Comparison of ENCODE assay signal across 1 cellular context in genomic region chr2:202033317-202034248, GRCh38.
TF ChIP-seq lines count a peak whose summit lies in the region.

Gene FZD7, plus strand, starts transcription at chr2:202033855. Its CDS starts 793 bp downstream, at chr2:202034648.

TF ChIP-seq in GM12878, 131 proteins besides CTCF, POLR2A, EP300 and RAD21 (continued from another document):
- no peak for TF ChIP-seq TCF3 (IDR thresholded peaks at IDR 0.05; ENCODE audit: borderline replicate concordance, insufficient read depth, low read depth, low read length)
- no peak for TF ChIP-seq NRF1 (conservative IDR thresholded peaks at IDR 0.05; ENCODE audit: low read depth, low read length)
- TF ChIP-seq CREB1 (IDR thresholded peaks at IDR 0.05; ENCODE audit: low read depth): 0 out of 2 replicates have a peak, but pooled peaks have one; percentile 30
- peak; percentile 47; the same call in 1 of the 2 replicates for TF ChIP-seq BACH1 (IDR thresholded peaks at IDR 0.05; ENCODE audit: borderline replicate concordance)
- no peak for TF ChIP-seq CEBPB (IDR thresholded peaks at IDR 0.05; ENCODE audit: borderline replicate concordance in 1 of 2, low read depth in 2 of 2, low read length in 2 of 2)
- TF ChIP-seq SMARCA5 (IDR thresholded peaks at IDR 0.05): peak; percentile 53
- TF ChIP-seq, protein P1, sequence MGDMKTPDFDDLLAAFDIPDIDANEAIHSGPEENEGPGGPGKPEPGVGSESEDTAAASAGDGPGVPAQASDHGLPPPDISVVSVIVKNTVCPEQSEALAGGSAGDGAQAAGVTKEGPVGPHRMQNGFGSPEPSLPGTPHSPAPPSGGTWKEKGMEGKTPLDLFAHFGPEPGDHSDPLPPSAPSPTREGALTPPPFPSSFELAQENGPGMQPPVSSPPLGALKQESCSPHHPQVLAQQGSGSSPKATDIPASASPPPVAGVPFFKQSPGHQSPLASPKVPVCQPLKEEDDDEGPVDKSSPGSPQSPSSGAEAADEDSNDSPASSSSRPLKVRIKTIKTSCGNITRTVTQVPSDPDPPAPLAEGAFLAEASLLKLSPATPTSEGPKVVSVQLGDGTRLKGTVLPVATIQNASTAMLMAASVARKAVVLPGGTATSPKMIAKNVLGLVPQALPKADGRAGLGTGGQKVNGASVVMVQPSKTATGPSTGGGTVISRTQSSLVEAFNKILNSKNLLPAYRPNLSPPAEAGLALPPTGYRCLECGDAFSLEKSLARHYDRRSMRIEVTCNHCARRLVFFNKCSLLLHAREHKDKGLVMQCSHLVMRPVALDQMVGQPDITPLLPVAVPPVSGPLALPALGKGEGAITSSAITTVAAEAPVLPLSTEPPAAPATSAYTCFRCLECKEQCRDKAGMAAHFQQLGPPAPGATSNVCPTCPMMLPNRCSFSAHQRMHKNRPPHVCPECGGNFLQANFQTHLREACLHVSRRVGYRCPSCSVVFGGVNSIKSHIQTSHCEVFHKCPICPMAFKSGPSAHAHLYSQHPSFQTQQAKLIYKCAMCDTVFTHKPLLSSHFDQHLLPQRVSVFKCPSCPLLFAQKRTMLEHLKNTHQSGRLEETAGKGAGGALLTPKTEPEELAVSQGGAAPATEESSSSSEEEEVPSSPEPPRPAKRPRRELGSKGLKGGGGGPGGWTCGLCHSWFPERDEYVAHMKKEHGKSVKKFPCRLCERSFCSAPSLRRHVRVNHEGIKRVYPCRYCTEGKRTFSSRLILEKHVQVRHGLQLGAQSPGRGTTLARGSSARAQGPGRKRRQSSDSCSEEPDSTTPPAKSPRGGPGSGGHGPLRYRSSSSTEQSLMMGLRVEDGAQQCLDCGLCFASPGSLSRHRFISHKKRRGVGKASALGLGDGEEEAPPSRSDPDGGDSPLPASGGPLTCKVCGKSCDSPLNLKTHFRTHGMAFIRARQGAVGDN (IDR thresholded peaks at IDR 0.05): peak; percentile 56; the same call in 1 of the 2 replicates
- TF ChIP-seq SIN3A (IDR thresholded peaks at IDR 0.05; ENCODE audit: low read depth, low read length): 0 out of 2 replicates have a peak, but pooled peaks have one; percentile 21
- TF ChIP-seq SP1 (IDR thresholded peaks at IDR 0.05; ENCODE audit: low read depth, low read length): peak; percentile 61
- TF ChIP-seq TAF1 (IDR thresholded peaks at IDR 0.05; ENCODE audit: borderline replicate concordance, low read depth, low read length): 0 out of 2 replicates have a peak, but pooled peaks have one; percentile 8
- peak; percentile 74 for TF ChIP-seq LARP7 (IDR thresholded peaks at IDR 0.05)
- TF ChIP-seq NR2F1 (conservative IDR thresholded peaks at IDR 0.05): no peak; the same call in 1 of the 2 replicates
- no peak for TF ChIP-seq TCF7 (IDR thresholded peaks at IDR 0.05; ENCODE audit: borderline replicate concordance)
- peak; percentile 54 to 64 for TF ChIP-seq IKZF2 (IDR thresholded peaks at IDR 0.05)
- peak in 1 of 2 experiments; percentile 36; a peak in 1 of 3 replicates for TF ChIP-seq EGR1 (IDR thresholded peaks at IDR 0.05; ENCODE audit: borderline replicate concordance in 1 of 2, low read depth in 2 of 2, low read length in 2 of 2)
- no peak for TF ChIP-seq HDAC2 (IDR thresholded peaks at IDR 0.05)
- no peak for TF ChIP-seq FOXM1 (IDR thresholded peaks at IDR 0.05; ENCODE audit: low read depth, low read length)
- TF ChIP-seq BRCA1 (IDR thresholded peaks at IDR 0.05; ENCODE audit: low read depth, low read length): 0 out of 2 replicates have a peak, but pooled peaks have one; percentile 18
- TF ChIP-seq SUZ12 (IDR thresholded peaks at IDR 0.05; ENCODE audit: unreplicated experiment): no peak
